In the genomic region with DNA sequence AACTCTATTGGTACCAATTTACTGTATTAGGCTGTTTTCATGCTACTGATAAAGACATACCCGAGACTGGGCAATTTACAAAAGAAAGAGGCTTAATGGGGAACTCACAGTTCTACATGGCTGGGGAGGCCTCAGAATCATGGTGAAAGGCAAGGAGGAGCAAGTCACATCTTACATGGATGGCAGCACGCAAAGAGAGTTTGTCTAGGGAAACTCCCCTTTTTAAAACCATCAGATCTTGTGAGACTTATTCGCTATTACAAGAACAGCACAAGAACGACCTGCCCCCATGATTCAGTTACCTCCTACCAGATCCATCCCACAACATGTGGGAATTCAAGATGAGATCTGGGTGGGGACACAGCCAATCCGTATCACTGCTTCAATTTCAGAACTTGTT, we compare ENCODE assay signal across 2 cellular contexts.
DNase-seq lines count a peak whose midpoint lies in the region; ATAC-seq, FAIRE-seq and TF ChIP-seq lines count a peak whose summit lies in the region.
"Not testable (repeated sequence)": the region's sequence is repeated elsewhere in the genome, so short reads cannot be mapped to it uniquely, and the experiment has no call there.

No MANE protein-coding gene starts in this region.

- BruUV-seq in K562 (replicated peaks; lab: Mats Ljungman, UMichigan) = not testable (repeated sequence)

- not testable (repeated sequence) for H3K36me3 ChIP-seq in K562 (ENCODE audit: control insufficient read depth, insufficient read depth, low read length)

- H3K79me2 ChIP-seq in K562 (ENCODE audit: control insufficient read depth, insufficient read depth, low read length) = not testable (repeated sequence)

- in situ Hi-C loops in K562 (cut with MboI) = not testable (repeated sequence)

- FAIRE-seq in K562 (lab: Jason Lieb, UNC) = not testable (repeated sequence)
- FAIRE-seq in urothelium cell line (lab: Jason Lieb, UNC) = peak; percentile 37

- H3K27ac ChIP-seq in K562 (ENCODE audit: extremely low read depth, low read depth, low read length) = not testable (repeated sequence)

- not testable (repeated sequence) for TF ChIP-seq POLR2A in K562 (conservative IDR thresholded peaks at IDR 0.05)

- not testable (repeated sequence) for H3K9me3 ChIP-seq in K562 (replicated peaks; ENCODE audit: control insufficient read depth, insufficient read depth, low read depth, low read length)

- H3K27me3 ChIP-seq in K562 (ENCODE audit: control insufficient read depth in 2 of 2, insufficient read depth in 2 of 2, low read length in 2 of 2) = not testable (repeated sequence)

- not testable (repeated sequence) for DNase-seq in K562 (ENCODE audit: extremely low read depth in 1 of 4, low spot score in 3 of 4); urothelium cell line (ENCODE audit: low spot score)

- not testable (repeated sequence) for H3K9ac ChIP-seq in K562 (ENCODE audit: insufficient read depth in 1 of 2, low read depth in 2 of 2, low read length in 2 of 2)

- ATAC-seq in K562 = not testable (repeated sequence)

- H2AFZ ChIP-seq in K562 (ENCODE audit: low read depth, low read length) = not testable (repeated sequence)

- intact Hi-C loops in K562 (cut with micrococcal nuclease) = not testable (repeated sequence)

- CTCF ChIA-PET in K562 (lab: Yijun Ruan, JAX; ENCODE audit: low intra/inter-chr PET ratio) = not testable (repeated sequence)

- TF ChIP-seq RAD21 in K562 (CRISPR knock-in tag; conservative IDR thresholded peaks at IDR 0.05 in 1 of 2, IDR thresholded peaks at IDR 0.05 in 1 of 2) = not testable (repeated sequence)

- H3K4me2 ChIP-seq in K562 (ENCODE audit: insufficient read depth, low read length) = not testable (repeated sequence)

- TF ChIP-seq CTCF in K562 (IDR thresholded peaks at IDR 0.05 in 2 of 3, conservative IDR thresholded peaks at IDR 0.05 in 1 of 3; ENCODE audit: insufficient read depth in 2 of 3, low read depth in 1 of 3, low read length in 3 of 3) = not testable (repeated sequence)

- whole genome bisulfite sequencing in K562 (ENCODE audit: insufficient coverage, low coverage, missing lambda C conversion rate) = 40% methylated on average over 5 of the region's 5 CpGs

- H3K4me1 ChIP-seq in K562 (replicated peaks in 1 of 2; ENCODE audit: control insufficient read depth in 2 of 2, insufficient read depth in 2 of 2, low read length in 2 of 2) = not testable (repeated sequence)

- TF ChIP-seq EP300 in K562 (IDR thresholded peaks at IDR 0.05; ENCODE audit: low read length) = not testable (repeated sequence)

- H3K4me3 ChIP-seq in K562 = not testable (repeated sequence)

- H4K20me1 ChIP-seq in K562 (replicated peaks; ENCODE audit: control insufficient read depth, insufficient read depth, low read length) = not testable (repeated sequence)

- POLR2A ChIA-PET in K562 (lab: Yijun Ruan, JAX) = not testable (repeated sequence)

- H3K9me1 ChIP-seq in K562 (ENCODE audit: control insufficient read depth, insufficient read depth, low read length) = not testable (repeated sequence)

TF ChIP-seq in K562, 482 proteins besides CTCF, POLR2A, EP300 and RAD21:
- TF ChIP-seq ZNF431 (CRISPR knock-in tag; IDR thresholded peaks at IDR 0.05) = peak; percentile 94
